1 cellular context compared by ENCODE assay signal in genomic region chr2:120539937-120540718, GRCh38.
A peak's percentile ranks its signal among the peaks of the same experiment; 100 is the strongest.
TF ChIP-seq lines count a peak whose summit lies in the region.

No MANE protein-coding gene starts in this region.

TF ChIP-seq in HepG2, 621 proteins besides CTCF, POLR2A, EP300 and RAD21 (continued from another document and continues in another):
- TF ChIP-seq, protein P1, sequence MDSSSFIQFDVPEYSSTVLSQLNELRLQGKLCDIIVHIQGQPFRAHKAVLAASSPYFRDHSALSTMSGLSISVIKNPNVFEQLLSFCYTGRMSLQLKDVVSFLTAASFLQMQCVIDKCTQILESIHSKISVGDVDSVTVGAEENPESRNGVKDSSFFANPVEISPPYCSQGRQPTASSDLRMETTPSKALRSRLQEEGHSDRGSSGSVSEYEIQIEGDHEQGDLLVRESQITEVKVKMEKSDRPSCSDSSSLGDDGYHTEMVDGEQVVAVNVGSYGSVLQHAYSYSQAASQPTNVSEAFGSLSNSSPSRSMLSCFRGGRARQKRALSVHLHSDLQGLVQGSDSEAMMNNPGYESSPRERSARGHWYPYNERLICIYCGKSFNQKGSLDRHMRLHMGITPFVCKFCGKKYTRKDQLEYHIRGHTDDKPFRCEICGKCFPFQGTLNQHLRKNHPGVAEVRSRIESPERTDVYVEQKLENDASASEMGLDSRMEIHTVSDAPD (CRISPR knock-in tag; IDR thresholded peaks at IDR 0.05) = peak; percentile 92
- TF ChIP-seq, protein P2, sequence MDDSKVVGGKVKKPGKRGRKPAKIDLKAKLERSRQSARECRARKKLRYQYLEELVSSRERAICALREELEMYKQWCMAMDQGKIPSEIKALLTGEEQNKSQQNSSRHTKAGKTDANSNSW (CRISPR knock-in tag; IDR thresholded peaks at IDR 0.05; ENCODE audit: borderline replicate concordance) = no peak
- TF ChIP-seq ZNF639 (CRISPR knock-in tag; conservative IDR thresholded peaks at IDR 0.05) (peak; percentile 68; the same call in 1 of the 2 replicates), ZNF749 (CRISPR knock-in tag; IDR thresholded peaks at IDR 0.05; ENCODE audit: borderline replicate concordance) (no peak; the same call in 1 of the 2 replicates), ZNF773 (CRISPR knock-in tag; IDR thresholded peaks at IDR 0.05; ENCODE audit: borderline replicate concordance) (no peak), ZFP41 (CRISPR knock-in tag; IDR thresholded peaks at IDR 0.05; ENCODE audit: borderline replicate concordance) (no peak; the same call in 1 of the 2 replicates), ZNF670 (CRISPR knock-in tag; IDR thresholded peaks at IDR 0.05; ENCODE audit: borderline replicate concordance) (peak; percentile 69; the same call in 1 of the 2 replicates), E2F5 (CRISPR knock-in tag; conservative IDR thresholded peaks at IDR 0.05) (no peak), HMGA1 (CRISPR knock-in tag; conservative IDR thresholded peaks at IDR 0.05) (no peak), ZNF891 (CRISPR knock-in tag; IDR thresholded peaks at IDR 0.05) (0 out of 2 replicates have a peak, but pooled peaks have one; percentile 42), RCOR2 (CRISPR knock-in tag; IDR thresholded peaks at IDR 0.05) (peak; percentile 89), CHD2 (IDR thresholded peaks at IDR 0.05; ENCODE audit: low read depth, low read length) (no peak), FOSL2 (CRISPR knock-in tag; IDR thresholded peaks at IDR 0.05) (peak; percentile 59), SMAD3 (CRISPR knock-in tag; IDR thresholded peaks at IDR 0.05) (no peak), SIX1 (CRISPR knock-in tag; IDR thresholded peaks at IDR 0.05; ENCODE audit: borderline replicate concordance) (no peak), SIN3A (IDR thresholded peaks at IDR 0.05; ENCODE audit: borderline replicate concordance, low read depth, low read length) (no peak), REXO4 (CRISPR knock-in tag; IDR thresholded peaks at IDR 0.05; ENCODE audit: borderline replicate concordance) (no peak), HCFC1 (IDR thresholded peaks at IDR 0.05; ENCODE audit: low read depth, low read length) (no peak), PITX1 (CRISPR knock-in tag; IDR thresholded peaks at IDR 0.05) (peak; percentile 91), DDIT3 (CRISPR knock-in tag; IDR thresholded peaks at IDR 0.05) (no peak), FOXM1 (CRISPR knock-in tag; IDR thresholded peaks at IDR 0.05) (no peak), U2AF2 (IDR thresholded peaks at IDR 0.05; ENCODE audit: low read depth, low read length) (no peak), NFAT5 (CRISPR knock-in tag; IDR thresholded peaks at IDR 0.05) (no peak), PPARG (CRISPR knock-in tag; conservative IDR thresholded peaks at IDR 0.05) (peak; percentile 75), NCOR1 (IDR thresholded peaks at IDR 0.05; ENCODE audit: borderline replicate concordance, low read length) (peak; percentile 52; the same call in 1 of the 2 replicates), EHMT2 (IDR thresholded peaks at IDR 0.05; ENCODE audit: borderline replicate concordance, low read depth, low read length) (peak; percentile 48; the same call in 1 of the 2 replicates), ONECUT2 (CRISPR knock-in tag; IDR thresholded peaks at IDR 0.05) (no peak), DPF2 (CRISPR knock-in tag; IDR thresholded peaks at IDR 0.05; ENCODE audit: borderline replicate concordance, low read depth) (peak; percentile 63; the same call in 1 of the 2 replicates), MIXL1 (CRISPR knock-in tag; IDR thresholded peaks at IDR 0.05) (peak; percentile 59; the same call in 1 of the 2 replicates)
- TF ChIP-seq, protein P3, sequence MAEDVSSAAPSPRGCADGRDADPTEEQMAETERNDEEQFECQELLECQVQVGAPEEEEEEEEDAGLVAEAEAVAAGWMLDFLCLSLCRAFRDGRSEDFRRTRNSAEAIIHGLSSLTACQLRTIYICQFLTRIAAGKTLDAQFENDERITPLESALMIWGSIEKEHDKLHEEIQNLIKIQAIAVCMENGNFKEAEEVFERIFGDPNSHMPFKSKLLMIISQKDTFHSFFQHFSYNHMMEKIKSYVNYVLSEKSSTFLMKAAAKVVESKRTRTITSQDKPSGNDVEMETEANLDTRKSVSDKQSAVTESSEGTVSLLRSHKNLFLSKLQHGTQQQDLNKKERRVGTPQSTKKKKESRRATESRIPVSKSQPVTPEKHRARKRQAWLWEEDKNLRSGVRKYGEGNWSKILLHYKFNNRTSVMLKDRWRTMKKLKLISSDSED (CRISPR knock-in tag; IDR thresholded peaks at IDR 0.05) = no peak
- TF ChIP-seq, protein P4, sequence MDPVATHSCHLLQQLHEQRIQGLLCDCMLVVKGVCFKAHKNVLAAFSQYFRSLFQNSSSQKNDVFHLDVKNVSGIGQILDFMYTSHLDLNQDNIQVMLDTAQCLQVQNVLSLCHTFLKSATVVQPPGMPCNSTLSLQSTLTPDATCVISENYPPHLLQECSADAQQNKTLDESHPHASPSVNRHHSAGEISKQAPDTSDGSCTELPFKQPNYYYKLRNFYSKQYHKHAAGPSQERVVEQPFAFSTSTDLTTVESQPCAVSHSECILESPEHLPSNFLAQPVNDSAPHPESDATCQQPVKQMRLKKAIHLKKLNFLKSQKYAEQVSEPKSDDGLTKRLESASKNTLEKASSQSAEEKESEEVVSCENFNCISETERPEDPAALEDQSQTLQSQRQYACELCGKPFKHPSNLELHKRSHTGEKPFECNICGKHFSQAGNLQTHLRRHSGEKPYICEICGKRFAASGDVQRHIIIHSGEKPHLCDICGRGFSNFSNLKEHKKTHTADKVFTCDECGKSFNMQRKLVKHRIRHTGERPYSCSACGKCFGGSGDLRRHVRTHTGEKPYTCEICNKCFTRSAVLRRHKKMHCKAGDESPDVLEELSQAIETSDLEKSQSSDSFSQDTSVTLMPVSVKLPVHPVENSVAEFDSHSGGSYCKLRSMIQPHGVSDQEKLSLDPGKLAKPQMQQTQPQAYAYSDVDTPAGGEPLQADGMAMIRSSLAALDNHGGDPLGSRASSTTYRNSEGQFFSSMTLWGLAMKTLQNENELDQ (CRISPR knock-in tag; IDR thresholded peaks at IDR 0.05; ENCODE audit: borderline replicate concordance) = no peak
- TF ChIP-seq, protein P5, sequence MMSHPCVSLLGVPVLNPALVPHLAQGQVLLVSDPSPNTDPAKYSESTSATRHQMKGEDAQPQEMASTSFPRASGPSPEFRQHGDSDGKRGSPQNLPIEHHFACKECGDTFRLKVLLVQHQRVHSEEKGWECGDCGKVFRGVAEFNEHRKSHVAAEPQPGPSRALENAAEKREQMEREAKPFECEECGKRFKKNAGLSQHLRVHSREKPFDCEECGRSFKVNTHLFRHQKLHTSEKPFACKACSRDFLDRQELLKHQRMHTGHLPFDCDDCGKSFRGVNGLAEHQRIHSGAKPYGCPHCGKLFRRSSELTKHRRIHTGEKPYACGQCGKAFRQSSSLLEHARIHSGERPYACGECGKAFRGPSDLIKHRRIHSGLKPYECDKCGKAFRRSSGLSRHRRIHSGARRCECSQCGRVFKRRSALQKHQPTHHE (CRISPR knock-in tag; IDR thresholded peaks at IDR 0.05; ENCODE audit: borderline replicate concordance) = 0 out of 2 replicates have a peak, but pooled peaks have one; percentile 62
- TF ChIP-seq, protein P6, sequence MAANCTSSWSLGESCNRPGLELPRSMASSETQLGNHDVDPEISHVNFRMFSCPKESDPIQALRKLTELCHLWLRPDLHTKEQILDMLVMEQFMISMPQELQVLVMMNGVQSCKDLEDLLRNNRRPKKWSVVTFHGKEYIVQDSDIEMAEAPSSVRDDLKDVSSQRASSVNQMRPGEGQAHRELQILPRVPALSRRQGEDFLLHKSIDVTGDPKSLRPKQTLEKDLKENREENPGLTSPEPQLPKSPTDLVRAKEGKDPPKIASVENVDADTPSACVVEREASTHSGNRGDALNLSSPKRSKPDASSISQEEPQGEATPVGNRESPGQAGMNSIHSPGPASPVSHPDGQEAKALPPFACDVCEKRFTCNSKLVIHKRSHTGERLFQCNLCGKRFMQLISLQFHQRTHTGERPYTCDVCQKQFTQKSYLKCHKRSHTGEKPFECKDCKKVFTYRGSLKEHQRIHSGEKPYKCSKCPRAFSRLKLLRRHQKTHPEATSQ (CRISPR knock-in tag; IDR thresholded peaks at IDR 0.05; ENCODE audit: borderline replicate concordance) = no peak
- TF ChIP-seq, protein P7, sequence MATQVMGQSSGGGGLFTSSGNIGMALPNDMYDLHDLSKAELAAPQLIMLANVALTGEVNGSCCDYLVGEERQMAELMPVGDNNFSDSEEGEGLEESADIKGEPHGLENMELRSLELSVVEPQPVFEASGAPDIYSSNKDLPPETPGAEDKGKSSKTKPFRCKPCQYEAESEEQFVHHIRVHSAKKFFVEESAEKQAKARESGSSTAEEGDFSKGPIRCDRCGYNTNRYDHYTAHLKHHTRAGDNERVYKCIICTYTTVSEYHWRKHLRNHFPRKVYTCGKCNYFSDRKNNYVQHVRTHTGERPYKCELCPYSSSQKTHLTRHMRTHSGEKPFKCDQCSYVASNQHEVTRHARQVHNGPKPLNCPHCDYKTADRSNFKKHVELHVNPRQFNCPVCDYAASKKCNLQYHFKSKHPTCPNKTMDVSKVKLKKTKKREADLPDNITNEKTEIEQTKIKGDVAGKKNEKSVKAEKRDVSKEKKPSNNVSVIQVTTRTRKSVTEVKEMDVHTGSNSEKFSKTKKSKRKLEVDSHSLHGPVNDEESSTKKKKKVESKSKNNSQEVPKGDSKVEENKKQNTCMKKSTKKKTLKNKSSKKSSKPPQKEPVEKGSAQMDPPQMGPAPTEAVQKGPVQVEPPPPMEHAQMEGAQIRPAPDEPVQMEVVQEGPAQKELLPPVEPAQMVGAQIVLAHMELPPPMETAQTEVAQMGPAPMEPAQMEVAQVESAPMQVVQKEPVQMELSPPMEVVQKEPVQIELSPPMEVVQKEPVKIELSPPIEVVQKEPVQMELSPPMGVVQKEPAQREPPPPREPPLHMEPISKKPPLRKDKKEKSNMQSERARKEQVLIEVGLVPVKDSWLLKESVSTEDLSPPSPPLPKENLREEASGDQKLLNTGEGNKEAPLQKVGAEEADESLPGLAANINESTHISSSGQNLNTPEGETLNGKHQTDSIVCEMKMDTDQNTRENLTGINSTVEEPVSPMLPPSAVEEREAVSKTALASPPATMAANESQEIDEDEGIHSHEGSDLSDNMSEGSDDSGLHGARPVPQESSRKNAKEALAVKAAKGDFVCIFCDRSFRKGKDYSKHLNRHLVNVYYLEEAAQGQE (IDR thresholded peaks at IDR 0.05; ENCODE audit: borderline replicate concordance in 1 of 2, low read depth in 1 of 2, low read length in 2 of 2) = no peak
- TF ChIP-seq, protein P8, sequence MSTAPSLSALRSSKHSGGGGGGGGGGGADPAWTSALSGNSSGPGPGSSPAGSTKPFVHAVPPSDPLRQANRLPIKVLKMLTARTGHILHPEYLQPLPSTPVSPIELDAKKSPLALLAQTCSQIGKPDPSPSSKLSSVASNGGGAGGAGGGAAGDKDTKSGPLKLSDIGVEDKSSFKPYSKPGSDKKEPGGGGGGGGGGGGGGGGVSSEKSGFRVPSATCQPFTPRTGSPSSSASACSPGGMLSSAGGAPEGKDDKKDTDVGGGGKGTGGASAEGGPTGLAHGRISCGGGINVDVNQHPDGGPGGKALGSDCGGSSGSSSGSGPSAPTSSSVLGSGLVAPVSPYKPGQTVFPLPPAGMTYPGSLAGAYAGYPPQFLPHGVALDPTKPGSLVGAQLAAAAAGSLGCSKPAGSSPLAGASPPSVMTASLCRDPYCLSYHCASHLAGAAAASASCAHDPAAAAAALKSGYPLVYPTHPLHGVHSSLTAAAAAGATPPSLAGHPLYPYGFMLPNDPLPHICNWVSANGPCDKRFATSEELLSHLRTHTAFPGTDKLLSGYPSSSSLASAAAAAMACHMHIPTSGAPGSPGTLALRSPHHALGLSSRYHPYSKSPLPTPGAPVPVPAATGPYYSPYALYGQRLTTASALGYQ (CRISPR knock-in tag; IDR thresholded peaks at IDR 0.05) = peak; percentile 25; the same call in 1 of the 2 replicates
